In the genomic region with DNA sequence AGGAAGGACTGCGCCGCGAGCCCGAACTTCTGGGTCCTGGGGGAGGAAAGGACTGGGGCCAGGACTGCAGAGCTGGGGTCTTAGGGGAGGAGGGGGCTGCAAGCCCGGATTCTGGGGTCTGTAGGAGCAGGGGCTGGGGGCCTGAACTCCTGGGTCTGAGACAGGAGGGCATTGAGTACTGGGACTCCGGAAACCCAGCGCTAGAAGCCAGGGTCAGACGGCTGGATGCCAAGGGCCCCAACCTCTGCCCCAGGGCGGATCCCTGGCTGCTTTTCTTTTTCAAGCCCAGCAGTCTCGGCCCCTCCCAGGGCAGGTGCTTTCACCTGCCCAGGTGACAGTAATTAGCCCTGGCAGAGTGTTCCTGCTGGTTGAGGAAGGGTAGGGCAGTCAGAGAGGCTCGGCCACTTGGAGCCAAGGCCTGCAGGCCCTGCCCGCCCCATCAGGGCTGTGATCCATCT, we compare ENCODE assay signal across 1 cellular context.
TF ChIP-seq lines count a peak whose summit lies in the region.

No MANE protein-coding gene starts in this region.

TF ChIP-seq in GM23338, 12 proteins besides CTCF, POLR2A, EP300 and RAD21 (continued from another document):
- TF ChIP-seq, protein P1, sequence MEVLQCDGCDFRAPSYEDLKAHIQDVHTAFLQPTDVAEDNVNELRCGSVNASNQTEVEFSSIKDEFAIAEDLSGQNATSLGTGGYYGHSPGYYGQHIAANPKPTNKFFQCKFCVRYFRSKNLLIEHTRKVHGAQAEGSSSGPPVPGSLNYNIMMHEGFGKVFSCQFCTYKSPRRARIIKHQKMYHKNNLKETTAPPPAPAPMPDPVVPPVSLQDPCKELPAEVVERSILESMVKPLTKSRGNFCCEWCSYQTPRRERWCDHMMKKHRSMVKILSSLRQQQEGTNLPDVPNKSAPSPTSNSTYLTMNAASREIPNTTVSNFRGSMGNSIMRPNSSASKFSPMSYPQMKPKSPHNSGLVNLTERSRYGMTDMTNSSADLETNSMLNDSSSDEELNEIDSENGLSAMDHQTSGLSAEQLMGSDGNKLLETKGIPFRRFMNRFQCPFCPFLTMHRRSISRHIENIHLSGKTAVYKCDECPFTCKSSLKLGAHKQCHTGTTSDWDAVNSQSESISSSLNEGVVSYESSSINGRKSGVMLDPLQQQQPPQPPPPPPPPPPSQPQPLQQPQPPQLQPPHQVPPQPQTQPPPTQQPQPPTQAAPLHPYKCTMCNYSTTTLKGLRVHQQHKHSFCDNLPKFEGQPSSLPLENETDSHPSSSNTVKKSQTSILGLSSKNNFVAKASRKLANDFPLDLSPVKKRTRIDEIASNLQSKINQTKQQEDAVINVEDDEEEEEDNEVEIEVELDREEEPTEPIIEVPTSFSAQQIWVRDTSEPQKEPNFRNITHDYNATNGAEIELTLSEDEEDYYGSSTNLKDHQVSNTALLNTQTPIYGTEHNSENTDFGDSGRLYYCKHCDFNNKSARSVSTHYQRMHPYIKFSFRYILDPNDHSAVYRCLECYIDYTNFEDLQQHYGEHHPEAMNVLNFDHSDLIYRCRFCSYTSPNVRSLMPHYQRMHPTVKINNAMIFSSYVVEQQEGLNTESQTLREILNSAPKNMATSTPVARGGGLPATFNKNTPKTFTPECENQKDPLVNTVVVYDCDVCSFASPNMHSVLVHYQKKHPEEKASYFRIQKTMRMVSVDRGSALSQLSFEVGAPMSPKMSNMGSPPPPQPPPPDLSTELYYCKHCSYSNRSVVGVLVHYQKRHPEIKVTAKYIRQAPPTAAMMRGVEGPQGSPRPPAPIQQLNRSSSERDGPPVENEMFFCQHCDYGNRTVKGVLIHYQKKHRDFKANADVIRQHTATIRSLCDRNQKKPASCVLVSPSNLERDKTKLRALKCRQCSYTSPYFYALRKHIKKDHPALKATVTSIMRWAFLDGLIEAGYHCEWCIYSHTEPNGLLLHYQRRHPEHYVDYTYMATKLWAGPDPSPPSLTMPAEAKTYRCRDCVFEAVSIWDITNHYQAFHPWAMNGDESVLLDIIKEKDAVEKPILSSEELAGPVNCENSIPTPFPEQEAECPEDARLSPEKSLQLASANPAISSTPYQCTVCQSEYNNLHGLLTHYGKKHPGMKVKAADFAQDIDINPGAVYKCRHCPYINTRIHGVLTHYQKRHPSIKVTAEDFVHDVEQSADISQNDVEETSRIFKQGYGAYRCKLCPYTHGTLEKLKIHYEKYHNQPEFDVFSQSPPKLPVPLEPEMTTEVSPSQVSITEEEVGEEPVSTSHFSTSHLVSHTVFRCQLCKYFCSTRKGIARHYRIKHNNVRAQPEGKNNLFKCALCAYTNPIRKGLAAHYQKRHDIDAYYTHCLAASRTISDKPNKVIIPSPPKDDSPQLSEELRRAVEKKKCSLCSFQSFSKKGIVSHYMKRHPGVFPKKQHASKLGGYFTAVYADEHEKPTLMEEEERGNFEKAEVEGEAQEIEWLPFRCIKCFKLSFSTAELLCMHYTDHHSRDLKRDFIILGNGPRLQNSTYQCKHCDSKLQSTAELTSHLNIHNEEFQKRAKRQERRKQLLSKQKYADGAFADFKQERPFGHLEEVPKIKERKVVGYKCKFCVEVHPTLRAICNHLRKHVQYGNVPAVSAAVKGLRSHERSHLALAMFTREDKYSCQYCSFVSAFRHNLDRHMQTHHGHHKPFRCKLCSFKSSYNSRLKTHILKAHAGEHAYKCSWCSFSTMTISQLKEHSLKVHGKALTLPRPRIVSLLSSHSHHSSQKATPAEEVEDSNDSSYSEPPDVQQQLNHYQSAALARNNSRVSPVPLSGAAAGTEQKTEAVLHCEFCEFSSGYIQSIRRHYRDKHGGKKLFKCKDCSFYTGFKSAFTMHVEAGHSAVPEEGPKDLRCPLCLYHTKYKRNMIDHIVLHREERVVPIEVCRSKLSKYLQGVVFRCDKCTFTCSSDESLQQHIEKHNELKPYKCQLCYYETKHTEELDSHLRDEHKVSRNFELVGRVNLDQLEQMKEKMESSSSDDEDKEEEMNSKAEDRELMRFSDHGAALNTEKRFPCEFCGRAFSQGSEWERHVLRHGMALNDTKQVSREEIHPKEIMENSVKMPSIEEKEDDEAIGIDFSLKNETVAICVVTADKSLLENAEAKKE (CRISPR knock-in tag; IDR thresholded peaks at IDR 0.05): no peak
- TF ChIP-seq POLR2AphosphoS5 (IDR thresholded peaks at IDR 0.05; ENCODE audit: low read depth): no peak
- TF ChIP-seq, protein P2, sequence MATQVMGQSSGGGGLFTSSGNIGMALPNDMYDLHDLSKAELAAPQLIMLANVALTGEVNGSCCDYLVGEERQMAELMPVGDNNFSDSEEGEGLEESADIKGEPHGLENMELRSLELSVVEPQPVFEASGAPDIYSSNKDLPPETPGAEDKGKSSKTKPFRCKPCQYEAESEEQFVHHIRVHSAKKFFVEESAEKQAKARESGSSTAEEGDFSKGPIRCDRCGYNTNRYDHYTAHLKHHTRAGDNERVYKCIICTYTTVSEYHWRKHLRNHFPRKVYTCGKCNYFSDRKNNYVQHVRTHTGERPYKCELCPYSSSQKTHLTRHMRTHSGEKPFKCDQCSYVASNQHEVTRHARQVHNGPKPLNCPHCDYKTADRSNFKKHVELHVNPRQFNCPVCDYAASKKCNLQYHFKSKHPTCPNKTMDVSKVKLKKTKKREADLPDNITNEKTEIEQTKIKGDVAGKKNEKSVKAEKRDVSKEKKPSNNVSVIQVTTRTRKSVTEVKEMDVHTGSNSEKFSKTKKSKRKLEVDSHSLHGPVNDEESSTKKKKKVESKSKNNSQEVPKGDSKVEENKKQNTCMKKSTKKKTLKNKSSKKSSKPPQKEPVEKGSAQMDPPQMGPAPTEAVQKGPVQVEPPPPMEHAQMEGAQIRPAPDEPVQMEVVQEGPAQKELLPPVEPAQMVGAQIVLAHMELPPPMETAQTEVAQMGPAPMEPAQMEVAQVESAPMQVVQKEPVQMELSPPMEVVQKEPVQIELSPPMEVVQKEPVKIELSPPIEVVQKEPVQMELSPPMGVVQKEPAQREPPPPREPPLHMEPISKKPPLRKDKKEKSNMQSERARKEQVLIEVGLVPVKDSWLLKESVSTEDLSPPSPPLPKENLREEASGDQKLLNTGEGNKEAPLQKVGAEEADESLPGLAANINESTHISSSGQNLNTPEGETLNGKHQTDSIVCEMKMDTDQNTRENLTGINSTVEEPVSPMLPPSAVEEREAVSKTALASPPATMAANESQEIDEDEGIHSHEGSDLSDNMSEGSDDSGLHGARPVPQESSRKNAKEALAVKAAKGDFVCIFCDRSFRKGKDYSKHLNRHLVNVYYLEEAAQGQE (IDR thresholded peaks at IDR 0.05; ENCODE audit: unreplicated experiment): no peak
- TF ChIP-seq CREB1 (CRISPR knock-in tag; IDR thresholded peaks at IDR 0.05; ENCODE audit: low read depth): no peak
- no peak for TF ChIP-seq EZH2phosphoT487 (IDR thresholded peaks at IDR 0.05; ENCODE audit: unreplicated experiment)
